Comparison of ENCODE assay signal across 14 cellular contexts in the genomic region with DNA sequence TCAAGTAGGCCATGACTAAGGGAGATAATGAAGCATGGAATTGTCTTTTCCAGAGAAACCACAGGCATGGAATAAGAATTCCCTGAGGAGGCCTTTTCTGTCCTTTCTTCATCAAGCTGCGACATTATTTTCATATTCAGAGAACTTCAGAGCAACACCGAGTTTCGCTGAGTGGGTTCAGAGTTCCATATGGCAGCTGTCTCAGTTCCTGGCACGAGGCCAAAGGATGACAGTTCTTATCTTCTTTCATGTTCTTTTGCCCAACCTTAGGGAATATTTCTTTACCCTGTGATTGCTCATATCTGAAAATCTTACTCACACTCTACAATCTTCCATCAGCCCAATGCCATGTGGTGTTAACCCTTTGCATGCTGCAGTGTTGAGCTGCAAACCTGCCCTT.
A peak's percentile ranks its signal among the peaks of the same experiment; 100 is the strongest.
DNase-seq lines count a peak whose midpoint lies in the region; ATAC-seq and TF ChIP-seq lines count a peak whose summit lies in the region.
"Had no signal": no experiment of that assay in that cellular context is flagged by ENCODE, and none has a peak within 500 bp of the region (broad histone marks: within the 10 kb centered on the region; RNA-seq: fewer than 3 reads in every experiment).

No MANE protein-coding gene starts in this region.

- H3K27ac Mint-ChIP-seq in activated T-helper 17 cell treated with anti-CD3 and anti-CD28 coated beads, Interleukin-2, amount 50 U/mL, for 72 hours: no peak overlapping the region
- H3K27ac Mint-ChIP-seq: dendritic cell treated with granulocyte-macrophage colony-stimulating factor and Interleukin-4, amounts not matched to agents 40 ng/mL and 50 ng/mL, for 4 days; immature natural killer cell had no signal

- no peaks in the 10 kb centered on the region for H3K36me3 ChIP-seq in adrenal gland (replicated peaks in 1 of 2)
- H3K36me3 ChIP-seq in upper lobe of right lung: no peaks in the 10 kb centered on the region
- H3K36me3 ChIP-seq: SJSA1 had no signal

- peaks cover 7% of the 10 kb centered on the region for H3K9me3 Mint-ChIP-seq in activated T-helper 17 cell treated with anti-CD3 and anti-CD28 coated beads, Interleukin-2, amount 50 U/mL, for 72 hours
- H3K9me3 Mint-ChIP-seq: dendritic cell treated with granulocyte-macrophage colony-stimulating factor and Interleukin-4, amounts not matched to agents 40 ng/mL and 50 ng/mL, for 4 days had no signal

- TF ChIP-seq CTCF in adrenal gland (IDR thresholded peaks at IDR 0.05): no peak
- TF ChIP-seq CTCF in upper lobe of right lung (IDR thresholded peaks at IDR 0.05): no peak

- H3K27ac ChIP-seq in adrenal gland (no peak overlapping the region), upper lobe of right lung (no peak overlapping the region)
- H3K27ac ChIP-seq: psoas muscle, SJSA1 had no signal

- H3K4me1 Mint-ChIP-seq in activated T-helper 17 cell treated with anti-CD3 and anti-CD28 coated beads, Interleukin-2, amount 50 U/mL, for 72 hours: no peaks in the 10 kb centered on the region

- H3K4me3 ChIP-seq in adrenal gland (no peak overlapping the region), upper lobe of right lung (no peak overlapping the region)
- H3K4me3 ChIP-seq: psoas muscle, SJSA1 had no signal

- no peak overlapping the region for H3K4me3 Mint-ChIP-seq in activated T-helper 17 cell treated with anti-CD3 and anti-CD28 coated beads, Interleukin-2, amount 50 U/mL, for 72 hours
- H3K4me3 Mint-ChIP-seq: dendritic cell treated with granulocyte-macrophage colony-stimulating factor and Interleukin-4, amounts not matched to agents 40 ng/mL and 50 ng/mL, for 4 days; immature natural killer cell had no signal

- no peaks in the 10 kb centered on the region for H3K27me3 Mint-ChIP-seq in activated T-helper 17 cell treated with anti-CD3 and anti-CD28 coated beads, Interleukin-2, amount 50 U/mL, for 72 hours

- peak; percentile 34 for DNase-seq in Ammon's horn (ENCODE audit: low spot score)
- peak; percentile 70 for DNase-seq in HS-5 (ENCODE audit: low read depth)
- peak; percentile 27 to 80 (median 73) for DNase-seq in adrenal gland
- peak; percentile 22 for DNase-seq in inferior parietal cortex (ENCODE audit: extremely low spot score)
- DNase-seq in upper lobe of right lung: no peak
- no peak for DNase-seq in NCI-H128 (lab: John Stamatoyannopoulos, UW; ENCODE audit: unreplicated experiment)
- no peak for DNase-seq in HT-29 (ENCODE audit: low spot score)
- DNase-seq: activated CD8-positive, alpha-beta memory T cell treated with anti-CD3 and anti-CD28 coated beads, Interleukin-2, amount 50 U/mL, for 48 hours; Calu3; immature natural killer cell had no signal

- TF ChIP-seq POLR2A in adrenal gland (IDR thresholded peaks at IDR 0.05): no peak

- H3K36me3 Mint-ChIP-seq in activated T-helper 17 cell treated with anti-CD3 and anti-CD28 coated beads, Interleukin-2, amount 50 U/mL, for 72 hours (ENCODE audit: low read depth): no peaks in the 10 kb centered on the region
- H3K36me3 Mint-ChIP-seq: immature natural killer cell had no signal

- WGBS in adrenal gland, 4 donors: 19 to 26% (median 25%) methylated on average over 4 of the region's 4 CpGs

- no peak for ATAC-seq in activated T-helper 17 cell treated with anti-CD3 and anti-CD28 coated beads, Interleukin-2, amount 50 U/mL, for 72 hours (replicated peaks)
- no peak for ATAC-seq in upper lobe of right lung
- ATAC-seq: psoas muscle had no signal

- no peaks in the 10 kb centered on the region for H3K9me3 ChIP-seq in adrenal gland (replicated peaks in 1 of 3)
- no peaks in the 10 kb centered on the region for H3K9me3 ChIP-seq in upper lobe of right lung
- H3K9me3 ChIP-seq: psoas muscle, SJSA1 had no signal

- intact Hi-C loops in adrenal gland (cut with DNase I) (loop anchor here in 1 of 2 donors (10.0 kb wide), 1 partner anchor 133 kb away; the partner anchor contains the start of gene BMP2), upper lobe of right lung (cut with DNase I) (no loop called here)

- peaks cover 0 to 15% of the 10 kb centered on the region in 2 donors for H3K4me1 ChIP-seq in adrenal gland (replicated peaks in 1 of 2)
- H3K4me1 ChIP-seq in upper lobe of right lung: peaks cover 4% of the 10 kb centered on the region
- H3K4me1 ChIP-seq: psoas muscle, SJSA1 had no signal

- H3K27me3 ChIP-seq in adrenal gland (no peaks in the 10 kb centered on the region), upper lobe of right lung (no peaks in the 10 kb centered on the region)
- H3K27me3 ChIP-seq: SJSA1 had no signal

Comparison
In these comparisons a context has a peak if more than half of its experiments do, and no peak if none do; other contexts are left out.
1. DNase-seq: peak in Ammon's horn (single experiment), HS-5 (single experiment), adrenal gland (7 of 7) and inferior parietal cortex (single experiment); none in upper lobe of right lung (single experiment), NCI-H128 (single experiment) and HT-29 (single experiment).